ENCODE assay signal across 8 cellular contexts in genomic region chr17:29591737-29592624, GRCh38. TPM values are rescaled to one million over a fixed set of nuclear protein-coding genes. Genes with fewer than 3 reads are reported as not detected.
DNase-seq lines count a peak whose midpoint lies in the region; ATAC-seq and TF ChIP-seq lines count a peak whose summit lies in the region.

No MANE protein-coding gene starts in this region.

- ATAC-seq in HG02798 (IDR thresholded peaks at IDR 0.05; ENCODE audit: poor library complexity, unreplicated experiment) (peak; percentile 30), HG03565 (IDR thresholded peaks at IDR 0.05; ENCODE audit: unreplicated experiment) (no peak)

- H3K4me1 ChIP-seq in colonic mucosa: peaks cover 44% of the 10 kb centered on the region

- no peaks in the 10 kb centered on the region for H3K27me3 ChIP-seq in colonic mucosa

- H3K9ac ChIP-seq in colonic mucosa (ENCODE audit: low read depth in 2 of 2, low read length in 2 of 2): peak overlapping the region; percentile 55 to 66

- peak in 13 of 14 donors; percentile 53 to 91 (median 84) for DNase-seq in C1 segment of cervical spinal cord (lab: John Stamatoyannopoulos, UW)
- peak; percentile 95 to 97 for DNase-seq in NCI-H524 (lab: John Stamatoyannopoulos, UW)
- DNase-seq in activated CD4-positive, alpha-beta T cell treated with anti-CD3 and anti-CD28 coated beads for 4 hours: peak; percentile 71 to 78
- DNase-seq in colonic mucosa: peak; percentile 95
- DNase-seq in left kidney (ENCODE audit: low read depth, low spot score): peak; percentile 98
- peak; percentile 83 for DNase-seq in stimulated activated CD4-positive, alpha-beta T cell treated with anti-CD3 and anti-CD28 coated beads, Interleukin-1b, Interleukin-23, amount 100 ng/mL, for 48 hours

- H3K9me3 ChIP-seq in colonic mucosa: no peaks in the 10 kb centered on the region

- H3K36me3 ChIP-seq in colonic mucosa: no peaks in the 10 kb centered on the region

- peak overlapping the region; percentile 36 for H3K4me3 ChIP-seq in colonic mucosa

- intact Hi-C loops in colonic mucosa (cut with DNase I): no loop called here

- H3K27ac ChIP-seq in colonic mucosa: peak overlapping the region; percentile 77

- peak; percentile 96 for TF ChIP-seq CTCF in colonic mucosa (IDR thresholded peaks at IDR 0.05)

RNA-seq across cellular contexts. Expression of gene ANKRD13B, which starts 1.0 kb away (rescaled TPM):
- 10 to 100 TPM in 1 of 2 donors, 1 to 10 TPM in 1; 3.1 to 10.2 TPM for total RNA-seq in colonic mucosa

RNA-seq across cellular contexts. Expression of gene GIT1, which starts 2.5 kb away (rescaled TPM):
- 10 to 100 TPM; 32.8 to 54.9 TPM for total RNA-seq in colonic mucosa

RNA-seq across cellular contexts. Expression of gene TP53I13, which starts 23.5 kb away (rescaled TPM):
- total RNA-seq in colonic mucosa: 10 to 100 TPM; 41.2 to 91.2 TPM

RNA-seq across cellular contexts. Expression of gene ABHD15, which starts 25.1 kb away (rescaled TPM):
- total RNA-seq in colonic mucosa: 10 to 100 TPM; 17.2 to 20.7 TPM

RNA-seq across cellular contexts. Expression of gene CORO6, which starts 30.7 kb away (rescaled TPM):
- 1 to 10 TPM in 1 of 2 donors, under 1 TPM in 1; 0.62 to 2.5 TPM for total RNA-seq in colonic mucosa
